8 cellular contexts compared by ENCODE assay signal in genomic region chr15:43186003-43186353, GRCh38. TPM values are rescaled to one million over a fixed set of nuclear protein-coding genes. Genes with fewer than 3 reads are reported as not detected.
DNase-seq lines count a peak whose midpoint lies in the region; ATAC-seq lines count a peak whose summit lies in the region.

No MANE protein-coding gene starts in this region.

- ATAC-seq in HG03442 (IDR thresholded peaks at IDR 0.05; ENCODE audit: unreplicated experiment), result peak; percentile 18
- ATAC-seq in activated naive CD8-positive, alpha-beta T cell treated with anti-CD3 and anti-CD28 coated beads, Interleukin-2, amount 10 ng/mL, durations not matched to agents 7 days and 5 days (ENCODE audit: low read depth), result peak; percentile 11
- peak; percentile 32 for ATAC-seq in stimulated activated memory B cell treated with anti-CD40 and anti-IgM and Interleukin-4, amounts not matched to agents 10 μg/mL and 1 μg/mL and 100 μg/mL, for 72 hours

- H3K4me1 ChIP-seq in iPS-15b (ENCODE audit: control insufficient read depth, insufficient read depth, low read length), result peaks cover 6% of the 10 kb centered on the region

- no peaks in the 10 kb centered on the region for H3K9me3 Mint-ChIP-seq in activated naive CD8-positive, alpha-beta T cell treated with anti-CD3 and anti-CD28 coated beads, Interleukin-2, amount 10 ng/mL, durations not matched to agents 7 days and 5 days
- H3K9me3 Mint-ChIP-seq in stimulated activated memory B cell treated with anti-CD40 and anti-IgM and Interleukin-4, amounts not matched to agents 10 μg/mL and 1 μg/mL and 100 μg/mL, for 72 hours, result no peaks in the 10 kb centered on the region

- DNase-seq in stimulated activated CD4-positive, alpha-beta T cell treated with anti-CD3 and anti-CD28 coated beads, Interleukin-4, amount 100 ng/mL, for 48 hours (ENCODE audit: low read depth in 2 of 2), result peak; percentile 5 to 10
- no peak for DNase-seq in stimulated activated CD4-positive, alpha-beta T cell treated with anti-CD3 and anti-CD28 coated beads, Interleukin-4, amount 100 ng/mL, for 4 hours
- no peak for DNase-seq in activated naive CD8-positive, alpha-beta T cell treated with anti-CD3 and anti-CD28 coated beads, Interleukin-2, amount 10 ng/mL, durations not matched to agents 7 days and 5 days
- DNase-seq in HT-29 (ENCODE audit: low spot score) (no peak), dedifferentiated amniotic fluid mesenchymal stem cell (ENCODE audit: extremely low spot score) (no peak)

- peak overlapping the region; percentile 96 for H3K4me3 Mint-ChIP-seq in activated naive CD8-positive, alpha-beta T cell treated with anti-CD3 and anti-CD28 coated beads, Interleukin-2, amount 10 ng/mL, durations not matched to agents 7 days and 5 days
- H3K4me3 Mint-ChIP-seq in stimulated activated memory B cell treated with anti-CD40 and anti-IgM and Interleukin-4, amounts not matched to agents 10 μg/mL and 1 μg/mL and 100 μg/mL, for 72 hours, result peak overlapping the region; percentile 99

- H3K36me3 ChIP-seq in iPS-15b (ENCODE audit: control insufficient read depth, insufficient read depth, low read length), result peaks cover 3% of the 10 kb centered on the region

- H3K27ac Mint-ChIP-seq in activated naive CD8-positive, alpha-beta T cell treated with anti-CD3 and anti-CD28 coated beads, Interleukin-2, amount 10 ng/mL, durations not matched to agents 7 days and 5 days, result peak overlapping the region; percentile 93
- H3K27ac Mint-ChIP-seq in stimulated activated memory B cell treated with anti-CD40 and anti-IgM and Interleukin-4, amounts not matched to agents 10 μg/mL and 1 μg/mL and 100 μg/mL, for 72 hours, result peak overlapping the region; percentile 96

- peak overlapping the region; percentile 83 for H3K4me3 ChIP-seq in iPS-15b (ENCODE audit: low read depth, low read length)

- POLR2A ChIA-PET in activated naive CD8-positive, alpha-beta T cell treated with anti-CD3 and anti-CD28 coated beads, Interleukin-2, amount 10 ng/mL, durations not matched to agents 7 days and 5 days (lab: Charles Lee), result interaction anchor here (0.5 to 1.7 kb wide), 7 partner anchors 10 to 639 kb away, joined by 3 to 6 read pairs (median 4); partner anchors contain the start of gene UBR1

- no peaks in the 10 kb centered on the region for H3K27me3 Mint-ChIP-seq in activated naive CD8-positive, alpha-beta T cell treated with anti-CD3 and anti-CD28 coated beads, Interleukin-2, amount 10 ng/mL, durations not matched to agents 7 days and 5 days
- H3K27me3 Mint-ChIP-seq in stimulated activated memory B cell treated with anti-CD40 and anti-IgM and Interleukin-4, amounts not matched to agents 10 μg/mL and 1 μg/mL and 100 μg/mL, for 72 hours, result no peaks in the 10 kb centered on the region

- H3K9me3 ChIP-seq in iPS-15b (ENCODE audit: control insufficient read depth, insufficient read depth, low read length), result no peaks in the 10 kb centered on the region

- H3K9ac ChIP-seq in iPS-15b (ENCODE audit: low read depth, low read length), result peak overlapping the region; percentile 40

- peaks cover 11% of the 10 kb centered on the region for H3K36me3 Mint-ChIP-seq in activated naive CD8-positive, alpha-beta T cell treated with anti-CD3 and anti-CD28 coated beads, Interleukin-2, amount 10 ng/mL, durations not matched to agents 7 days and 5 days
- peaks cover 39% of the 10 kb centered on the region for H3K36me3 Mint-ChIP-seq in stimulated activated memory B cell treated with anti-CD40 and anti-IgM and Interleukin-4, amounts not matched to agents 10 μg/mL and 1 μg/mL and 100 μg/mL, for 72 hours

- H3K4me1 Mint-ChIP-seq in activated naive CD8-positive, alpha-beta T cell treated with anti-CD3 and anti-CD28 coated beads, Interleukin-2, amount 10 ng/mL, durations not matched to agents 7 days and 5 days, result peaks cover 26% of the 10 kb centered on the region
- H3K4me1 Mint-ChIP-seq in stimulated activated memory B cell treated with anti-CD40 and anti-IgM and Interleukin-4, amounts not matched to agents 10 μg/mL and 1 μg/mL and 100 μg/mL, for 72 hours, result peaks cover 27% of the 10 kb centered on the region

- H3K27me3 ChIP-seq in iPS-15b (ENCODE audit: control insufficient read depth, insufficient read depth, low read length), result no peaks in the 10 kb centered on the region

RNA-seq across cellular contexts. Expression of gene CCNDBP1, which starts 0.8 kb away (rescaled TPM):
- total RNA-seq in activated naive CD8-positive, alpha-beta T cell treated with anti-CD3 and anti-CD28 coated beads, Interleukin-2, amount 10 ng/mL, durations not matched to agents 7 days and 5 days, result 10 to 100 TPM; 80.4 to 86.5 TPM
- 39.8 and 52.0 TPM in 2 replicates for total RNA-seq in HT-29 (2014; rRNA removed; shearing (Covaris generic))

RNA-seq across cellular contexts. Expression of gene EPB42, which starts 34.8 kb away (rescaled TPM):
- not detected for total RNA-seq in activated naive CD8-positive, alpha-beta T cell treated with anti-CD3 and anti-CD28 coated beads, Interleukin-2, amount 10 ng/mL, durations not matched to agents 7 days and 5 days
- not detected in 2 replicates for total RNA-seq in HT-29 (2014; rRNA removed; shearing (Covaris generic))

RNA-seq across cellular contexts. Expression of gene TMEM62, which starts 52.6 kb away (rescaled TPM):
- 10 to 100 TPM; 23.3 to 28.1 TPM for total RNA-seq in activated naive CD8-positive, alpha-beta T cell treated with anti-CD3 and anti-CD28 coated beads, Interleukin-2, amount 10 ng/mL, durations not matched to agents 7 days and 5 days
- total RNA-seq in HT-29 (2014; rRNA removed; shearing (Covaris generic)), result 61.4 and 66.1 TPM in 2 replicates

Comparison
In these comparisons a context has a peak if more than half of its experiments do, and no peak if none do; other contexts are left out.
1. DNase-seq: peak in stimulated activated CD4-positive, alpha-beta T cell treated with anti-CD3 and anti-CD28 coated beads, Interleukin-4, amount 100 ng/mL, for 48 hours (2 of 2); none in stimulated activated CD4-positive, alpha-beta T cell treated with anti-CD3 and anti-CD28 coated beads, Interleukin-4, amount 100 ng/mL, for 4 hours (0 of 2), activated naive CD8-positive, alpha-beta T cell treated with anti-CD3 and anti-CD28 coated beads, Interleukin-2, amount 10 ng/mL, durations not matched to agents 7 days and 5 days (single experiment), HT-29 (single experiment) and dedifferentiated amniotic fluid mesenchymal stem cell (single experiment).
2. Peak in every context shown above with its lines, with median percentiles within 50 percentile points of each other: ATAC-seq.